In the genomic region with DNA sequence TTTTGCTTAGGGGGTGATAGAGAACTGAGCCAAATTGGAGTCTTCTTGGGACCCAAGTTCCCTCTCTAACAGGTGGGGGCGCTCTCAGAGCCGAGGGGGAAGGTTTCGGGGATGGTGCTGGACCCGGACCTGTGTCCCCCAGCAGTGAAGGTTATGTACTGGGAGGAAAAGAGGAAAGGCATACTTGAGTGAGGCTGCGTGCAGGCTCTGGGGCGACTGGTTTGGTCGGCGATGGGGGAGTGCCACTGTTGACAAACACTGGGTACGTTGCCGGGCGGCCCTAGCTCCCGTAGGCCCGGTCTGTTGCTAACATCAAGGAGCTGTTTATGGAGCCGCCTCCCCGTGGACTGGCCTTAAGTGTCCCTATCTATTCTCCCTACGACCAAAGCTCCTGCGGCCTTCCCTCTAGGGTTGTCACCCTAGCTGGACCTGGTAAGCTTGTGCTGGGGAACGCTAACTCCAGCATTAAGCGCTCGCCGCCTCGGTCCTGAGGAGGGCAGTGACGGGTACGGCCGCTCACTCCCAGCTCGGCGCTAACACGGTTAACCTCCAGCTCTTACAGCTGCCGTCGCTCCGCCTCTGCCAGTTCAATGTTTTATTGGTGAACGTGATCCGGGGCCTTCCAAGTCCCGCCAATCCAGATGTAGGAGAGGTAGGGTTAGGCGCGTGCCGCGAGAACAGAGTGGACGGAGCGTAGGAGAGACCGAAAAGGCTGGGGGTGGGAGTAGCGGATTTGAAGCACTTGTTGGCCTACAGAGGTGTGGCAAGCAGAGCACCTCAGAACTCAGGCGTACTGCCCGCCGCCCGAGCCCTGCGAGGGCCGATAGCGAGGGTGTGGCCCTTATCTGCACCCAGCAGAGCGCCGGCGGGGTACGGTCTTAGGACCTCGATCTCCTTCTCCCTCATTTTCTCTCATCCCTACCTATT, we compare ENCODE assay signal across 1 cellular context.
TF ChIP-seq lines count a peak whose summit lies in the region.

A gene (plus strand): TSS at position 685 of the 927 bp plus-strand sequence. CDS start 422 bp downstream, outside the sequence.

TF ChIP-seq in K562, 482 proteins besides CTCF, POLR2A, EP300 and RAD21 (continued from another document and continues in another):
- TF ChIP-seq, protein P1, sequence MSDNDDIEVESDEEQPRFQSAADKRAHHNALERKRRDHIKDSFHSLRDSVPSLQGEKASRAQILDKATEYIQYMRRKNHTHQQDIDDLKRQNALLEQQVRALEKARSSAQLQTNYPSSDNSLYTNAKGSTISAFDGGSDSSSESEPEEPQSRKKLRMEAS (CRISPR knock-in tag; IDR thresholded peaks at IDR 0.05) = peak; percentile 90
- TF ChIP-seq BRF1 (IDR thresholded peaks at IDR 0.05; ENCODE audit: borderline replicate concordance, extremely low read depth, insufficient read length) = no peak
- TF ChIP-seq TCF7L2 (IDR thresholded peaks at IDR 0.05; ENCODE audit: low read depth, low read length) = no peak
- peak; percentile 97 for TF ChIP-seq CBFA2T2 (conservative IDR thresholded peaks at IDR 0.05)
- TF ChIP-seq STAT5A (IDR thresholded peaks at IDR 0.05; ENCODE audit: borderline replicate concordance, low read length) = peak; percentile 93
- TF ChIP-seq BCL6 (CRISPR knock-in tag; IDR thresholded peaks at IDR 0.05) = no peak
- no peak for TF ChIP-seq BRCA1 (IDR thresholded peaks at IDR 0.05)
- no peak for TF ChIP-seq BRCA1 (CRISPR knock-in tag; IDR thresholded peaks at IDR 0.05)
- TF ChIP-seq HEY1 (CRISPR knock-in tag; IDR thresholded peaks at IDR 0.05; ENCODE audit: borderline replicate concordance) = no peak
- peak; percentile 66 for TF ChIP-seq SMAD1 (IDR thresholded peaks at IDR 0.05; ENCODE audit: low read depth, low read length, partially characterized antibody)
- TF ChIP-seq KAT7 (CRISPR knock-in tag; IDR thresholded peaks at IDR 0.05; ENCODE audit: borderline replicate concordance) = peak; percentile 55; the same call in 1 of the 2 replicates
- TF ChIP-seq, protein P2, sequence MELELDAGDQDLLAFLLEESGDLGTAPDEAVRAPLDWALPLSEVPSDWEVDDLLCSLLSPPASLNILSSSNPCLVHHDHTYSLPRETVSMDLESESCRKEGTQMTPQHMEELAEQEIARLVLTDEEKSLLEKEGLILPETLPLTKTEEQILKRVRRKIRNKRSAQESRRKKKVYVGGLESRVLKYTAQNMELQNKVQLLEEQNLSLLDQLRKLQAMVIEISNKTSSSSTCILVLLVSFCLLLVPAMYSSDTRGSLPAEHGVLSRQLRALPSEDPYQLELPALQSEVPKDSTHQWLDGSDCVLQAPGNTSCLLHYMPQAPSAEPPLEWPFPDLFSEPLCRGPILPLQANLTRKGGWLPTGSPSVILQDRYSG (tag; conservative IDR thresholded peaks at IDR 0.05; ENCODE audit: low read depth) = no peak; the same call in 1 of the 2 replicates
- no peak for TF ChIP-seq CCAR2 (IDR thresholded peaks at IDR 0.05; ENCODE audit: low read depth, low read length)
- TF ChIP-seq PCBP1 (IDR thresholded peaks at IDR 0.05; ENCODE audit: low read depth, low read length, poor library complexity, severe bottlenecking) = no peak
- peak; percentile 87 for TF ChIP-seq ATF7 (IDR thresholded peaks at IDR 0.05)
- peak; percentile 87; the same call in 1 of the 2 replicates for TF ChIP-seq ZNF263 (CRISPR knock-in tag; IDR thresholded peaks at IDR 0.05; ENCODE audit: borderline replicate concordance)
- TF ChIP-seq, protein P3, sequence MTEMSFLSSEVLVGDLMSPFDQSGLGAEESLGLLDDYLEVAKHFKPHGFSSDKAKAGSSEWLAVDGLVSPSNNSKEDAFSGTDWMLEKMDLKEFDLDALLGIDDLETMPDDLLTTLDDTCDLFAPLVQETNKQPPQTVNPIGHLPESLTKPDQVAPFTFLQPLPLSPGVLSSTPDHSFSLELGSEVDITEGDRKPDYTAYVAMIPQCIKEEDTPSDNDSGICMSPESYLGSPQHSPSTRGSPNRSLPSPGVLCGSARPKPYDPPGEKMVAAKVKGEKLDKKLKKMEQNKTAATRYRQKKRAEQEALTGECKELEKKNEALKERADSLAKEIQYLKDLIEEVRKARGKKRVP (CRISPR knock-in tag; IDR thresholded peaks at IDR 0.05) = 0 out of 2 replicates have a peak, but pooled peaks have one; percentile 5
- TF ChIP-seq, protein P4, sequence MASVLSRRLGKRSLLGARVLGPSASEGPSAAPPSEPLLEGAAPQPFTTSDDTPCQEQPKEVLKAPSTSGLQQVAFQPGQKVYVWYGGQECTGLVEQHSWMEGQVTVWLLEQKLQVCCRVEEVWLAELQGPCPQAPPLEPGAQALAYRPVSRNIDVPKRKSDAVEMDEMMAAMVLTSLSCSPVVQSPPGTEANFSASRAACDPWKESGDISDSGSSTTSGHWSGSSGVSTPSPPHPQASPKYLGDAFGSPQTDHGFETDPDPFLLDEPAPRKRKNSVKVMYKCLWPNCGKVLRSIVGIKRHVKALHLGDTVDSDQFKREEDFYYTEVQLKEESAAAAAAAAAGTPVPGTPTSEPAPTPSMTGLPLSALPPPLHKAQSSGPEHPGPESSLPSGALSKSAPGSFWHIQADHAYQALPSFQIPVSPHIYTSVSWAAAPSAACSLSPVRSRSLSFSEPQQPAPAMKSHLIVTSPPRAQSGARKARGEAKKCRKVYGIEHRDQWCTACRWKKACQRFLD (CRISPR knock-in tag; IDR thresholded peaks at IDR 0.05) = peak; percentile 85
- TF ChIP-seq ZNF23 (CRISPR knock-in tag; IDR thresholded peaks at IDR 0.05) = no peak
- no peak for TF ChIP-seq PRMT5 (CRISPR knock-in tag; IDR thresholded peaks at IDR 0.05)
- TF ChIP-seq, protein P5, sequence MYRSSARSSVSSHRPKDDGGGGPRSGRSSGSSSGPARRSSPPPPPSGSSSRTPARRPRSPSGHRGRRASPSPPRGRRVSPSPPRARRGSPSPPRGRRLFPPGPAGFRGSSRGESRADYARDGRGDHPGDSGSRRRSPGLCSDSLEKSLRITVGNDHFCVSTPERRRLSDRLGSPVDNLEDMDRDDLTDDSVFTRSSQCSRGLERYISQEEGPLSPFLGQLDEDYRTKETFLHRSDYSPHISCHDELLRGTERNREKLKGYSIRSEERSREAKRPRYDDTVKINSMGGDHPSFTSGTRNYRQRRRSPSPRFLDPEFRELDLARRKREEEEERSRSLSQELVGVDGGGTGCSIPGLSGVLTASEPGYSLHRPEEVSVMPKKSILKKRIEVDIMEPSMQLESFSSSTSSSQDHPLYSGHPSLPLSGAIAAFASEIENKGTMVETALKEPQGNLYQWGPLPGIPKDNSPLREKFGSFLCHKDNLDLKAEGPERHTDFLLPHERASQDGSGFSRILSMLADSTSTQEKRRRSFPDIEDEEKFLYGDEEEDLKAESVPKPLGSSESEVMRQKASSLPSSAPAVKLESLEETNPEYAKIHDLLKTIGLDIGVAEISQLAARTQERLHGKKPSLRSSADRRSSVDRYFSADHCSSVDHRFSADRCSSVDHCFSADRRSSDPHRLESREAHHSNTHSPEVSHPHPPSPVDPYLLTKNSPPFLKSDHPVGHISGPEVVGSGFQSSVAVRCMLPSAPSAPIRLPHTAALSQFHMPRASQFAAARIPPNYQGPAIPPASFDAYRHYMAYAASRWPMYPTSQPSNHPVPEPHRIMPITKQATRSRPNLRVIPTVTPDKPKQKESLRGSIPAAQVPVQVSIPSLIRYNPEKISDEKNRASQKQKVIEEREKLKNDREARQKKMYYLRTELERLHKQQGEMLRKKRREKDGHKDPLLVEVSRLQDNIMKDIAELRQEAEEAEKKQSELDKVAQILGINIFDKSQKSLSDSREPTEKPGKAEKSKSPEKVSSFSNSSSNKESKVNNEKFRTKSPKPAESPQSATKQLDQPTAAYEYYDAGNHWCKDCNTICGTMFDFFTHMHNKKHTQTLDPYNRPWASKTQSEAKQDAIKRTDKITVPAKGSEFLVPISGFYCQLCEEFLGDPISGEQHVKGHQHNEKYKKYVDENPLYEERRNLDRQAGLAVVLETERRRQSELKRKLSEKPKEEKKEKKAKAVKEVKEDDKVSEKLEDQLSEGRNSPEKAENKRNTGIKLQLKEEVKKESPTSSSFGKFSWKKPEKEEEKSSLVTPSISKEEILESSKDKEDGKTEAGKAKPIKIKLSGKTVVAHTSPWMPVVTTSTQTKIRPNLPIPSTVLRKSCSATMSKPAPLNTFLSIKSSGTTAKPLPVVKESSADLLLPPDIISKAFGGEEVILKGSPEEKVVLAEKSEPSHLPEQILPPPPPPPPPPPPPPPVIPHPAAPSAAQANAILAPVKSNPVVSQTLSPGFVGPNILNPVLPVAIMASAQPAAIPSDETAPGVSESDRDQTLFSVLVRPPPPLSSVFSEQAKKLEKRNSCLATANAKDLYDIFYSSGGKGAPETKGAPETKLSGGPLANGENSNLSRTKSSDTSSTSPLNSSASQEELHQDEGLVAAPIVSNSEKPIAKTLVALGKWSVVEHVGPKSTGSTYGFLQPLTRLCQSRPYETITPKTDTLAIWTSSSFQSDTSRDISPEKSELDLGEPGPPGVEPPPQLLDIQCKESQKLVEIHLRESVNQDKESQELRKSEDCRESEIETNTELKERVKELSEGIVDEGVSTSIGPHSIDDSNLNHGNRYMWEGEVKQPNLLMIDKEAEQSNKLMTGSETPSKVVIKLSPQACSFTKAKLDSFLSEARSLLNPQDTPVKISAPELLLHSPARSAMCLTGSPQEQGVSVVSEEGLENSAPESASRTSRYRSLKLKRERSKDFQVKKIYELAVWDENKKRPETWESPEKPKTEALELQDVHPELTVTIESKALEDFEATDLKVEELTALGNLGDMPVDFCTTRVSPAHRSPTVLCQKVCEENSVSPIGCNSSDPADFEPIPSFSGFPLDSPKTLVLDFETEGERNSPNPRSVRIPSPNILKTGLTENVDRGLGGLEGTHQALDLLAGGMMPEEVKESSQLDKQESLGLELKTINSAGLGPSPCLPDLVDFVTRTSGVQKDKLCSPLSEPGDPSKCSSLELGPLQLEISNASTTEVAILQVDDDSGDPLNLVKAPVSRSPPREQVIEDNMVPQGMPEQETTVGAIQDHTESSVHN (IDR thresholded peaks at IDR 0.05; ENCODE audit: borderline replicate concordance in 1 of 2, low read depth in 1 of 2) = no peak
- TF ChIP-seq SMARCA4 (IDR thresholded peaks at IDR 0.05) = peak; percentile 98
- TF ChIP-seq RUNX1 (IDR thresholded peaks at IDR 0.05; ENCODE audit: low read depth) = peak; percentile 85; the same call in 1 of the 2 replicates
- TF ChIP-seq, protein P6, sequence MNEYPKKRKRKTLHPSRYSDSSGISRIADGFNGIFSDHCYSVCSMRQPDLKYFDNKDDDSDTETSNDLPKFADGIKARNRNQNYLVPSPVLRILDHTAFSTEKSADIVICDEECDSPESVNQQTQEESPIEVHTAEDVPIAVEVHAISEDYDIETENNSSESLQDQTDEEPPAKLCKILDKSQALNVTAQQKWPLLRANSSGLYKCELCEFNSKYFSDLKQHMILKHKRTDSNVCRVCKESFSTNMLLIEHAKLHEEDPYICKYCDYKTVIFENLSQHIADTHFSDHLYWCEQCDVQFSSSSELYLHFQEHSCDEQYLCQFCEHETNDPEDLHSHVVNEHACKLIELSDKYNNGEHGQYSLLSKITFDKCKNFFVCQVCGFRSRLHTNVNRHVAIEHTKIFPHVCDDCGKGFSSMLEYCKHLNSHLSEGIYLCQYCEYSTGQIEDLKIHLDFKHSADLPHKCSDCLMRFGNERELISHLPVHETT (CRISPR knock-in tag; conservative IDR thresholded peaks at IDR 0.05 in 1 of 2, IDR thresholded peaks at IDR 0.05 in 1 of 2) = peak in 1 of 2 experiments; percentile 88; a peak in 2 of 4 replicates
- TF ChIP-seq ATF1 (CRISPR knock-in tag; IDR thresholded peaks at IDR 0.05) = no peak
- TF ChIP-seq ATF1 (tag; IDR thresholded peaks at IDR 0.05) = peak; percentile 88
- TF ChIP-seq, protein P7, sequence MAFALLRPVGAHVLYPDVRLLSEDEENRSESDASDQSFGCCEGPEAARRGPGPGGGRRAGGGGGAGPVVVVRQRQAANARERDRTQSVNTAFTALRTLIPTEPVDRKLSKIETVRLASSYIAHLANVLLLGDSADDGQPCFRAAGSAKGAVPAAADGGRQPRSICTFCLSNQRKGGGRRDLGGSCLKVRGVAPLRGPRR (CRISPR knock-in tag; IDR thresholded peaks at IDR 0.05) = no peak
- TF ChIP-seq ZNF12 (CRISPR knock-in tag; IDR thresholded peaks at IDR 0.05) = no peak
- TF ChIP-seq NR2C1 (IDR thresholded peaks at IDR 0.05) = no peak
- no peak for TF ChIP-seq NR2C1 (tag; IDR thresholded peaks at IDR 0.05)
- no peak for TF ChIP-seq NCOA2 (IDR thresholded peaks at IDR 0.05; ENCODE audit: partially characterized antibody in 2 of 2)
- TF ChIP-seq COPS2 (conservative IDR thresholded peaks at IDR 0.05) = no peak
- TF ChIP-seq SAP30 (IDR thresholded peaks at IDR 0.05; ENCODE audit: borderline replicate concordance, insufficient read depth, low read depth, low read length, poor library complexity, severe bottlenecking) = peak; percentile 55
- no peak for TF ChIP-seq NR1H2 (CRISPR knock-in tag; IDR thresholded peaks at IDR 0.05)
- TF ChIP-seq ZKSCAN3 (CRISPR knock-in tag; IDR thresholded peaks at IDR 0.05) = no peak
- TF ChIP-seq, protein P8, sequence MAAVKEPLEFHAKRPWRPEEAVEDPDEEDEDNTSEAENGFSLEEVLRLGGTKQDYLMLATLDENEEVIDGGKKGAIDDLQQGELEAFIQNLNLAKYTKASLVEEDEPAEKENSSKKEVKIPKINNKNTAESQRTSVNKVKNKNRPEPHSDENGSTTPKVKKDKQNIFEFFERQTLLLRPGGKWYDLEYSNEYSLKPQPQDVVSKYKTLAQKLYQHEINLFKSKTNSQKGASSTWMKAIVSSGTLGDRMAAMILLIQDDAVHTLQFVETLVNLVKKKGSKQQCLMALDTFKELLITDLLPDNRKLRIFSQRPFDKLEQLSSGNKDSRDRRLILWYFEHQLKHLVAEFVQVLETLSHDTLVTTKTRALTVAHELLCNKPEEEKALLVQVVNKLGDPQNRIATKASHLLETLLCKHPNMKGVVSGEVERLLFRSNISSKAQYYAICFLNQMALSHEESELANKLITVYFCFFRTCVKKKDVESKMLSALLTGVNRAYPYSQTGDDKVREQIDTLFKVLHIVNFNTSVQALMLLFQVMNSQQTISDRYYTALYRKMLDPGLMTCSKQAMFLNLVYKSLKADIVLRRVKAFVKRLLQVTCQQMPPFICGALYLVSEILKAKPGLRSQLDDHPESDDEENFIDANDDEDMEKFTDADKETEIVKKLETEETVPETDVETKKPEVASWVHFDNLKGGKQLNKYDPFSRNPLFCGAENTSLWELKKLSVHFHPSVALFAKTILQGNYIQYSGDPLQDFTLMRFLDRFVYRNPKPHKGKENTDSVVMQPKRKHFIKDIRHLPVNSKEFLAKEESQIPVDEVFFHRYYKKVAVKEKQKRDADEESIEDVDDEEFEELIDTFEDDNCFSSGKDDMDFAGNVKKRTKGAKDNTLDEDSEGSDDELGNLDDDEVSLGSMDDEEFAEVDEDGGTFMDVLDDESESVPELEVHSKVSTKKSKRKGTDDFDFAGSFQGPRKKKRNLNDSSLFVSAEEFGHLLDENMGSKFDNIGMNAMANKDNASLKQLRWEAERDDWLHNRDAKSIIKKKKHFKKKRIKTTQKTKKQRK (IDR thresholded peaks at IDR 0.05; ENCODE audit: borderline replicate concordance, low read depth, low read length) = no peak
